In genomic region chr2:98935777-98936132, GRCh38 we compare ENCODE assay signal across 11 cellular contexts. TPM values are rescaled to one million over a fixed set of nuclear protein-coding genes. Genes with fewer than 3 reads are reported as not detected.
A peak's percentile ranks its signal among the peaks of the same experiment; 100 is the strongest.
DNase-seq lines count a peak whose midpoint lies in the region; ATAC-seq and TF ChIP-seq lines count a peak whose summit lies in the region.
"Had no signal": no experiment of that assay in that cellular context is flagged by ENCODE, and none has a peak within 500 bp of the region (broad histone marks: within the 10 kb centered on the region; RNA-seq: fewer than 3 reads in every experiment).

No MANE protein-coding gene starts in this region.

- CTCF ChIA-PET in A673 (lab: Charles Lee): interaction anchor here (0.6 kb wide), 1 partner anchor 245 kb away, joined by 4 read pairs; the partner anchor contains the start of genes MITD1 and MRPL30
- CTCF ChIA-PET in Panc1 (lab: Charles Lee): no interaction called here

- H3K4me3 ChIP-seq in A673 (ENCODE audit: low read depth, low read length, poor library complexity, severe bottlenecking) (peak overlapping the region; percentile 26), Panc1 (ENCODE audit: low read depth in 2 of 2, low read length in 2 of 2) (peak overlapping the region; percentile 37 to 39), parathyroid adenoma (ENCODE audit: low read depth, low read length) (peak overlapping the region; percentile 45)

- intact Hi-C loops in A673 (cut with micrococcal nuclease; ENCODE audit: unreplicated experiment): no loop called here
- intact Hi-C loops in Panc1 (cut with micrococcal nuclease; ENCODE audit: unreplicated experiment): no loop called here

- H3K79me2 ChIP-seq in parathyroid adenoma: no peaks in the 10 kb centered on the region

- POLR2A ChIA-PET in A673 (lab: Charles Lee; ENCODE audit: low non-redundant PET) (no interaction called here), Panc1 (lab: Charles Lee) (no interaction called here)

- H3K4me2 ChIP-seq in parathyroid adenoma (ENCODE audit: low read length): peak overlapping the region; percentile 78

- BruUV-seq in A673 (replicated peaks; lab: Mats Ljungman, UMichigan): no TSS peak
- no TSS peak for BruUV-seq in Panc1 (replicated peaks; lab: Mats Ljungman, UMichigan)

- DNase-seq in A673 (ENCODE audit: low spot score) (no peak), Panc1 (ENCODE audit: low read depth, low spot score) (no peak), SK-N-DZ (ENCODE audit: low spot score) (no peak), NOMO-1 (lab: John Stamatoyannopoulos, UW; ENCODE audit: unreplicated experiment in 2 of 2) (no peak), NCI-H1105 (lab: John Stamatoyannopoulos, UW) (no peak)
- DNase-seq: C1 segment of cervical spinal cord; effector CD8-positive, alpha-beta T cell; SW 1271 had no signal

- H3K9ac ChIP-seq in parathyroid adenoma: no peak overlapping the region

- H3K27ac ChIP-seq in A673 (ENCODE audit: low read depth, low read length, poor library complexity, severe bottlenecking): no peak overlapping the region
- H3K27ac ChIP-seq in Panc1 (ENCODE audit: low read length): no peak overlapping the region
- no peak overlapping the region for H3K27ac ChIP-seq in parathyroid adenoma

- no peaks in the 10 kb centered on the region for H3K4me1 ChIP-seq in A673 (ENCODE audit: insufficient read depth, low read length, poor library complexity, severe bottlenecking)
- H3K4me1 ChIP-seq in Panc1 (ENCODE audit: control insufficient read depth, insufficient read depth, low read length): no peaks in the 10 kb centered on the region
- H3K4me1 ChIP-seq in parathyroid adenoma: peaks cover 4% of the 10 kb centered on the region

- H3K36me3 ChIP-seq in A673 (ENCODE audit: insufficient read depth, low read length, poor library complexity, severe bottlenecking) (no peaks in the 10 kb centered on the region), Panc1 (ENCODE audit: control insufficient read depth, insufficient read depth, low read length) (no peaks in the 10 kb centered on the region), parathyroid adenoma (ENCODE audit: control insufficient read depth, insufficient read depth, low read length) (no peaks in the 10 kb centered on the region)

- ATAC-seq in Panc1 (no peak), esophagus mucosa (peak; percentile 45), HG03457 (IDR thresholded peaks at IDR 0.05; ENCODE audit: unreplicated experiment) (no peak)

- H3K27me3 ChIP-seq in A673 (replicated peaks; ENCODE audit: insufficient read depth, low read depth, low read length, poor library complexity) (peaks cover 53% of the 10 kb centered on the region), Panc1 (ENCODE audit: control insufficient read depth, insufficient read depth, low read length) (peaks cover 15% of the 10 kb centered on the region), parathyroid adenoma (ENCODE audit: control insufficient read depth, insufficient read depth, low read length) (no peaks in the 10 kb centered on the region)

- in situ Hi-C loops in Panc1 (cut with HindIII; ENCODE audit: low pct_unique_long_range_greater_than_20kb, low sequenced_read_pairs): no loop called here

- H3K9me3 ChIP-seq in A673 (ENCODE audit: low read depth, low read length, poor library complexity, severe bottlenecking): no peaks in the 10 kb centered on the region
- H3K9me3 ChIP-seq in Panc1 (ENCODE audit: control insufficient read depth, insufficient read depth, low read depth, low read length): no peaks in the 10 kb centered on the region
- no peaks in the 10 kb centered on the region for H3K9me3 ChIP-seq in parathyroid adenoma (ENCODE audit: control insufficient read depth, low read length)

- TF ChIP-seq CTCF in A673 (conservative IDR thresholded peaks at IDR 0.05; ENCODE audit: low read depth, low read length): no peak
- no peak for TF ChIP-seq CTCF in Panc1 (IDR thresholded peaks at IDR 0.05)
- TF ChIP-seq CTCF in parathyroid adenoma (IDR thresholded peaks at IDR 0.05): no peak

- H2AFZ ChIP-seq in parathyroid adenoma: peak overlapping the region; percentile 74

RNA-seq across cellular contexts. Expression of gene CRACDL, which starts 0.3 kb away (rescaled TPM):
- total RNA-seq in A673 (2021) (not detected in 2 replicates), Panc1 (2021; ENCODE audit: unreplicated experiment) (2.4 TPM), esophagus mucosa (6.6 TPM)
- polyA plus RNA-seq in Panc1 (2012; ENCODE audit: insufficient read length): 1.1 TPM
- polyA plus RNA-seq in SK-N-DZ (2014; cell fraction: cytosol; rRNA removed): not detected in 2 replicates
- polyA plus RNA-seq in SK-N-DZ (2014; cell fraction: nucleus; rRNA removed): not detected in 2 replicates
